Comparison of ENCODE assay signal across 16 cellular contexts in genomic region chr4:144176476-144176875, GRCh38.
A peak's percentile ranks its signal among the peaks of the same experiment; 100 is the strongest.
DNase-seq lines count a peak whose midpoint lies in the region; ATAC-seq and TF ChIP-seq lines count a peak whose summit lies in the region.
"Had no signal": no experiment of that assay in that cellular context is flagged by ENCODE, and none has a peak within 500 bp of the region (broad histone marks: within the 10 kb centered on the region; RNA-seq: fewer than 3 reads in every experiment).

No MANE protein-coding gene starts in this region.

- no peaks in the 10 kb centered on the region for H4K20me1 ChIP-seq in Loucy (ENCODE audit: insufficient read depth, low read length, poor library complexity, severe bottlenecking)
- H4K20me1 ChIP-seq: BLaER1 treated with 17β-estradiol and CSF1 and Interleukin-3, amounts not matched to agents 10 nM and 100 nM had no signal

- in situ Hi-C loops in brain microvascular endothelial cell (cut with HindIII; ENCODE audit: low pct_ligation_motif_present, low sequenced_read_pairs) = no loop called here

- no peaks in the 10 kb centered on the region for H3K9me2 ChIP-seq in Loucy (replicated peaks; ENCODE audit: low read depth, low read length)

- no peaks in the 10 kb centered on the region for H3F3A ChIP-seq in Loucy (ENCODE audit: low read depth)

- H3K79me2 ChIP-seq in Loucy (ENCODE audit: insufficient read depth, low read length) = no peaks in the 10 kb centered on the region

- H3K9ac ChIP-seq in Loucy (ENCODE audit: low read depth, low read length, poor library complexity, severe bottlenecking) = no peak overlapping the region
- H3K9ac ChIP-seq: BLaER1 treated with 17β-estradiol and CSF1 and Interleukin-3, amounts not matched to agents 10 nM and 100 nM had no signal

- no peak overlapping the region for H3K4me3 ChIP-seq in Loucy (ENCODE audit: low read length, poor library complexity, severe bottlenecking)
- no peak overlapping the region for H3K4me3 ChIP-seq in brain microvascular endothelial cell (ENCODE audit: low read depth, low read length)
- no peak overlapping the region for H3K4me3 ChIP-seq in fibroblast of pulmonary artery (replicated peaks; ENCODE audit: low read depth, low read length)
- no peak overlapping the region for H3K4me3 ChIP-seq in skeletal muscle cell (ENCODE audit: low read depth, low read length)
- H3K4me3 ChIP-seq: A549; BLaER1 treated with 17β-estradiol and CSF1 and Interleukin-3, amounts not matched to agents 10 nM and 100 nM had no signal

- peak; percentile 31 for TF ChIP-seq CTCF in Loucy (conservative IDR thresholded peaks at IDR 0.05; ENCODE audit: low read length)
- no peak for TF ChIP-seq CTCF in brain microvascular endothelial cell (IDR thresholded peaks at IDR 0.05; ENCODE audit: low read depth, low read length, missing control alignments)
- TF ChIP-seq CTCF in fibroblast of pulmonary artery (IDR thresholded peaks at IDR 0.05; ENCODE audit: low read length, missing control alignments) = no peak

- H3K4me2 ChIP-seq in Loucy (ENCODE audit: low read depth, low read length, poor library complexity, severe bottlenecking) = no peak overlapping the region
- H3K4me2 ChIP-seq: A549 had no signal

- no peak overlapping the region for H3K27ac ChIP-seq in brain microvascular endothelial cell
- H3K27ac ChIP-seq: A549; BLaER1 treated with 17β-estradiol and CSF1 and Interleukin-3, amounts not matched to agents 10 nM and 100 nM had no signal

- no peaks in the 10 kb centered on the region for H3K9me3 ChIP-seq in Loucy (ENCODE audit: insufficient read depth, low read depth, low read length)
- H3K9me3 ChIP-seq: A549 had no signal

- no peak for ATAC-seq in HG02884 (IDR thresholded peaks at IDR 0.05; ENCODE audit: unreplicated experiment)
- no peak for ATAC-seq in HG03175 (IDR thresholded peaks at IDR 0.05; ENCODE audit: unreplicated experiment)
- ATAC-seq: A549; CD8-positive, alpha-beta T cell; Right ventricle myocardium inferior had no signal

- DNase-seq in brain microvascular endothelial cell = peak; percentile 4
- peak; percentile 15 for DNase-seq in fibroblast of pulmonary artery (ENCODE audit: low read depth)
- DNase-seq in skeletal muscle cell (ENCODE audit: low read depth) = peak; percentile 4
- DNase-seq in HK-2 (ENCODE audit: unreplicated experiment) = no peak
- DNase-seq in activated CD8-positive, alpha-beta memory T cell treated with anti-CD3 and anti-CD28 coated beads, Interleukin-2, amount 50 U/mL, for 4 hours = no peak
- DNase-seq: CD8-positive, alpha-beta T cell; NCI-H1105; NCI-H1694; NCI-H2081 treated with DMSO at 0.1 percent for 48 hours; NCI-H446 treated with DMSO at 0.1 percent for 48 hours had no signal

- H3K27me3 ChIP-seq in Loucy (ENCODE audit: insufficient read depth, low read length, poor library complexity, severe bottlenecking) (no peaks in the 10 kb centered on the region), brain microvascular endothelial cell (replicated peaks) (no peaks in the 10 kb centered on the region)
- H3K27me3 ChIP-seq: BLaER1 treated with 17β-estradiol and CSF1 and Interleukin-3, amounts not matched to agents 10 nM and 100 nM had no signal

- H2AFZ ChIP-seq in Loucy (ENCODE audit: low read length) = no peak overlapping the region

- H3K4me1 ChIP-seq in Loucy (ENCODE audit: insufficient read depth, low read length, poor library complexity, severe bottlenecking) = peaks cover 11% of the 10 kb centered on the region

- H3K36me3 ChIP-seq in Loucy (ENCODE audit: insufficient read depth, low read length) (no peaks in the 10 kb centered on the region), brain microvascular endothelial cell (replicated peaks) (no peaks in the 10 kb centered on the region)
- H3K36me3 ChIP-seq: BLaER1 treated with 17β-estradiol and CSF1 and Interleukin-3, amounts not matched to agents 10 nM and 100 nM had no signal

Comparison
In these comparisons a context has a peak if more than half of its experiments do, and no peak if none do; other contexts are left out.
1. DNase-seq: peak in brain microvascular endothelial cell (single experiment), fibroblast of pulmonary artery (single experiment) and skeletal muscle cell (single experiment); none in HK-2 (single experiment) and activated CD8-positive, alpha-beta memory T cell treated with anti-CD3 and anti-CD28 coated beads, Interleukin-2, amount 50 U/mL, for 4 hours (single experiment).